In the genomic region with DNA sequence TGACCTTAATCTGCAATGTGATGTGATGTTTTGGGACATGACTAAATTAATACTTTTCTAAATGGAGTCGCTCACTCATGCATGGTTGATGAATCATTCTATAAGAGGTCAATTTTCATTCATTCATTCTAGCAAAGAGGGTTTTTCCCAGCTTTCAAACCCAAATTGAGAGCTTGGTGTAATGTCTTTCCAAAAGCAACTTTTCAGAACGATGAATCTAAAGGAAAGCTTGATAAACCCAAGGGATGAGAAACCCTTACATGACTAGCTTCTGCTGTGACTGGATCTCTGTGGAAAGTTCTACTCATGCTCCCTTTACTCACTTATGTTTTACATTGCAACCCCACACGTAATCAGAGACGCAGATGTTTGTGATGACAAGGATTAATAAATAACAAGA, we compare ENCODE assay signal across 19 cellular contexts. TPM values are rescaled to one million over a fixed set of nuclear protein-coding genes. Genes with fewer than 3 reads are reported as not detected.
DNase-seq lines count a peak whose midpoint lies in the region; ATAC-seq and TF ChIP-seq lines count a peak whose summit lies in the region.
"Had no signal": no experiment of that assay in that cellular context is flagged by ENCODE, and none has a peak within 500 bp of the region (broad histone marks: within the 10 kb centered on the region; RNA-seq: fewer than 3 reads in every experiment).

No MANE protein-coding gene starts in this region.

- no peak overlapping the region for H3K56ac ChIP-seq in IMR-90 (ENCODE audit: extremely low read depth, insufficient read depth, low read length)

- peak overlapping the region; percentile 12; the same call in 1 of the 2 replicates for H3K4ac ChIP-seq in IMR-90 (ENCODE audit: low read depth, low read length)

- peak overlapping the region; percentile 38; the same call in 1 of the 2 replicates for H2BK20ac ChIP-seq in IMR-90 (ENCODE audit: low read depth, low read length)

- ATAC-seq in IMR-90 (ENCODE audit: low read depth) (no peak), Right ventricle myocardium inferior (no peak)
- no peak for ATAC-seq in stimulated activated naive CD8-positive, alpha-beta T cell treated with anti-CD3 and anti-CD28 coated beads, Interleukin-15, amount 100 ng/mL, for 72 hours
- ATAC-seq: activated naive CD8-positive, alpha-beta T cell treated with anti-CD3 and anti-CD28 coated beads, Interleukin-2, amount 50 U/mL, for 24 hours had no signal

- dilution Hi-C loops in IMR-90 (cut with HindIII; ENCODE audit: low sequenced_read_pairs, unreplicated experiment) = no loop called here

- no peaks in the 10 kb centered on the region for H3K9me2 ChIP-seq in OCI-LY7 (ENCODE audit: insufficient read depth, low read length)

- H3K36me3 ChIP-seq in IMR-90 (ENCODE audit: control insufficient read depth, insufficient read depth, low read length) = 0 out of 2 replicates have a peak, but pooled peaks cover 1% of the 10 kb centered on the region
- no peaks in the 10 kb centered on the region for H3K36me3 ChIP-seq in OCI-LY7 (ENCODE audit: insufficient read depth, low read length)

- intact Hi-C loops in IMR-90 (cut with micrococcal nuclease) = no loop called here
- intact Hi-C loops in OCI-LY7 (cut with micrococcal nuclease; ENCODE audit: unreplicated experiment) = no loop called here
- intact Hi-C loops in Right ventricle myocardium inferior (cut with DNase I) = no loop called here

- H3K14ac ChIP-seq in IMR-90 (replicated peaks; ENCODE audit: low read depth, low read length) = no peak overlapping the region

- H3K9ac ChIP-seq in IMR-90 (ENCODE audit: low read depth, low read length) = no peak overlapping the region

- H3K27ac ChIP-seq in IMR-90 (ENCODE audit: insufficient read depth, low read length) (no peak overlapping the region), OCI-LY7 (ENCODE audit: low read depth, low read length, poor library complexity, severe bottlenecking) (no peak overlapping the region)
- H3K27ac ChIP-seq: coronary artery had no signal

- CTCF ChIA-PET in IMR-90 (lab: Yijun Ruan, JAX) = interaction anchor here (0.6 to 1.0 kb wide), 2 partner anchors 33 to 465 kb away, joined by 3 to 8 read pairs; no protein-coding TSS in a partner anchor
- CTCF ChIA-PET in OCI-LY7 (lab: Charles Lee; ENCODE audit: unreplicated experiment) = no interaction called here

- DNase-seq in AG08395 (ENCODE audit: low spot score) (peak; percentile 13), IMR-90 (peak; percentile 76), chondrocyte (ENCODE audit: low spot score) (no peak), kidney tubule cell (ENCODE audit: low spot score) (peak; percentile 61), OCI-LY7 (ENCODE audit: low spot score) (no peak), NCI-H146 treated with DMSO at 0.1 percent for 48 hours (lab: John Stamatoyannopoulos, UW; ENCODE audit: unreplicated experiment) (no peak), Right ventricle myocardium inferior (ENCODE audit: missing footprints) (no peak)
- DNase-seq in stimulated activated naive CD8-positive, alpha-beta T cell treated with anti-CD3 and anti-CD28 coated beads, Interleukin-15, amount 100 ng/mL, for 72 hours = no peak
- DNase-seq: activated gamma-delta T cell; activated naive CD8-positive, alpha-beta T cell treated with anti-CD3 and anti-CD28 coated beads, Interleukin-2, amount 50 U/mL, for 24 hours; KBM-7; NCI-H1436 treated with DMSO at 0.1 percent for 48 hours; nucleus accumbens; stimulated activated CD4-positive, alpha-beta T cell treated with anti-CD3 and anti-CD28 coated beads, Interleukin-1b, Interleukin-23, amount 100 ng/mL, for 48 hours had no signal

- H3K23ac ChIP-seq in IMR-90 (ENCODE audit: low read depth, low read length) = no peak overlapping the region

- peaks cover 7% of the 10 kb centered on the region; the same call in 1 of the 2 replicates for H3K9me1 ChIP-seq in IMR-90 (ENCODE audit: insufficient read depth, low read length)

- 0 out of 2 replicates have a peak overlapping the region, but pooled peaks have one; percentile 35 for H4K91ac ChIP-seq in IMR-90 (ENCODE audit: insufficient read depth, low read depth, low read length)

- H3K36me3 Mint-ChIP-seq in chondrocyte (ENCODE audit: low read depth) = no peaks in the 10 kb centered on the region
- H3K36me3 Mint-ChIP-seq: memory B cell had no signal

- H2AK5ac ChIP-seq in IMR-90 (ENCODE audit: low read depth, low read length) = no peak overlapping the region

- no peaks in the 10 kb centered on the region for H3K27me3 ChIP-seq in IMR-90 (ENCODE audit: control insufficient read depth, insufficient read depth, low read length)

- POLR2A ChIA-PET in IMR-90 (lab: Charles Lee; ENCODE audit: unreplicated experiment) = no interaction called here
- POLR2A ChIA-PET in OCI-LY7 (lab: Charles Lee) = no interaction called here

- H4K20me1 ChIP-seq in IMR-90 (ENCODE audit: insufficient read depth, low read length) = peaks cover 4% of the 10 kb centered on the region; the same call in 1 of the 2 replicates
- H4K20me1 ChIP-seq in OCI-LY7 (ENCODE audit: insufficient read depth, low read length) = no peaks in the 10 kb centered on the region

- H2BK5ac ChIP-seq in IMR-90 (ENCODE audit: low read depth, low read length, poor library complexity, severe bottlenecking) = no peak overlapping the region

- no peak overlapping the region for H2BK15ac ChIP-seq in IMR-90 (ENCODE audit: low read depth, low read length)

- no peak overlapping the region for H2AK9ac ChIP-seq in IMR-90 (replicated peaks; ENCODE audit: low read depth, low read length, poor library complexity)

- TF ChIP-seq RAD21 in IMR-90 (IDR thresholded peaks at IDR 0.05; ENCODE audit: low read length) = no peak

- TF ChIP-seq CTCF in IMR-90 (conservative IDR thresholded peaks at IDR 0.05; ENCODE audit: low read depth, low read length) (no peak), chondrocyte (IDR thresholded peaks at IDR 0.05) (no peak), OCI-LY7 (conservative IDR thresholded peaks at IDR 0.05; ENCODE audit: low read length) (no peak)

- no peaks in the 10 kb centered on the region for H3K79me2 ChIP-seq in OCI-LY7 (ENCODE audit: insufficient read depth, low read depth, low read length)

- H3K9me3 ChIP-seq in IMR-90 (ENCODE audit: control insufficient read depth, insufficient read depth, low read length) (no peaks in the 10 kb centered on the region), OCI-LY7 (ENCODE audit: low read length) (no peaks in the 10 kb centered on the region)

- H3K27ac Mint-ChIP-seq in chondrocyte (ENCODE audit: unreplicated experiment) = peak overlapping the region; percentile 73
- H3K27ac Mint-ChIP-seq in stimulated activated naive CD8-positive, alpha-beta T cell treated with anti-CD3 and anti-CD28 coated beads, Interleukin-15, amount 100 ng/mL, for 72 hours = no peak overlapping the region
- H3K27ac Mint-ChIP-seq: activated naive CD8-positive, alpha-beta T cell treated with anti-CD3 and anti-CD28 coated beads, Interleukin-2, amount 50 U/mL, for 24 hours; GM23338; memory B cell; T-helper 1 cell treated with Interleukin-12 subunit alpha and Interleukin-12 subunit beta and Interleukin-4 antibody, amounts not matched to agents 30 μg/mL and 1 μg/mL, for 36 hours had no signal

- peak overlapping the region; percentile 27; the same call in 1 of the 2 replicates for H2BK120ac ChIP-seq in IMR-90 (ENCODE audit: low read depth, low read length)

- peak overlapping the region; percentile 28; the same call in 1 of the 2 replicates for H3K4me2 ChIP-seq in IMR-90 (ENCODE audit: low read depth, low read length)
- no peak overlapping the region for H3K4me2 ChIP-seq in OCI-LY7 (ENCODE audit: low read length)
- H3K4me2 ChIP-seq: GM23338 had no signal

- H3K4me1 ChIP-seq in IMR-90 (ENCODE audit: control insufficient read depth, insufficient read depth, low read length) = peaks cover 5% of the 10 kb centered on the region
- no peaks in the 10 kb centered on the region for H3K4me1 ChIP-seq in OCI-LY7 (ENCODE audit: insufficient read depth, low read length, poor library complexity, severe bottlenecking)

- no peak overlapping the region for H3K4me3 Mint-ChIP-seq in chondrocyte (ENCODE audit: unreplicated experiment)
- H3K4me3 Mint-ChIP-seq in stimulated activated naive CD8-positive, alpha-beta T cell treated with anti-CD3 and anti-CD28 coated beads, Interleukin-15, amount 100 ng/mL, for 72 hours = no peak overlapping the region
- H3K4me3 Mint-ChIP-seq: activated naive CD8-positive, alpha-beta T cell treated with anti-CD3 and anti-CD28 coated beads, Interleukin-2, amount 50 U/mL, for 24 hours; GM23338; memory B cell; T-helper 1 cell treated with Interleukin-12 subunit alpha and Interleukin-12 subunit beta and Interleukin-4 antibody, amounts not matched to agents 30 μg/mL and 1 μg/mL, for 36 hours had no signal

- WGBS in IMR-90 (ENCODE audit: extremely low coverage in 2 of 2, insufficient read length in 1 of 2), 2 experiments = no CpG with 5 or more reads among the region's 4 CpGs

- H4K8ac ChIP-seq in IMR-90 (ENCODE audit: low read depth in 2 of 2, low read length in 2 of 2) = no peak overlapping the region

- in situ Hi-C loops in IMR-90 (cut with MboI; ENCODE audit: low sequenced_read_pairs) = no loop called here

- H3K9me3 Mint-ChIP-seq in chondrocyte (ENCODE audit: low read depth) = no peaks in the 10 kb centered on the region
- H3K9me3 Mint-ChIP-seq in stimulated activated naive CD8-positive, alpha-beta T cell treated with anti-CD3 and anti-CD28 coated beads, Interleukin-15, amount 100 ng/mL, for 72 hours = peaks cover 0 to 5% of the 10 kb centered on the region in 2 donors
- H3K9me3 Mint-ChIP-seq: activated naive CD8-positive, alpha-beta T cell treated with anti-CD3 and anti-CD28 coated beads, Interleukin-2, amount 50 U/mL, for 24 hours; GM23338; memory B cell; T-helper 1 cell treated with Interleukin-12 subunit alpha and Interleukin-12 subunit beta and Interleukin-4 antibody, amounts not matched to agents 30 μg/mL and 1 μg/mL, for 36 hours had no signal

- no TSS peak for BruUV-seq in IMR-90 (replicated peaks; lab: Mats Ljungman, UMichigan)
- no TSS peak for BruUV-seq in OCI-LY7 (replicated peaks; lab: Mats Ljungman, UMichigan)

- H4K5ac ChIP-seq in IMR-90 (ENCODE audit: low read depth, low read length) = no peak overlapping the region

- no peak for TF ChIP-seq POLR2A in IMR-90 (IDR thresholded peaks at IDR 0.05; ENCODE audit: low read depth, low read length)

- no peak overlapping the region for H3K4me3 ChIP-seq in IMR-90 (ENCODE audit: insufficient read depth, low read depth, low read length)
- H3K4me3 ChIP-seq in OCI-LY7 (ENCODE audit: low read depth, low read length, poor library complexity, severe bottlenecking) = no peak overlapping the region
- H3K4me3 ChIP-seq: coronary artery, GM23338, skin epidermis had no signal

- no peak overlapping the region; the same call in 1 of the 2 replicates for H3K18ac ChIP-seq in IMR-90 (ENCODE audit: low read depth, low read length)

- H3K4me1 Mint-ChIP-seq in chondrocyte (ENCODE audit: low read depth) = peaks cover 45% of the 10 kb centered on the region
- no peaks in the 10 kb centered on the region for H3K4me1 Mint-ChIP-seq in stimulated activated naive CD8-positive, alpha-beta T cell treated with anti-CD3 and anti-CD28 coated beads, Interleukin-15, amount 100 ng/mL, for 72 hours
- H3K4me1 Mint-ChIP-seq: activated naive CD8-positive, alpha-beta T cell treated with anti-CD3 and anti-CD28 coated beads, Interleukin-2, amount 50 U/mL, for 24 hours; memory B cell had no signal

- peaks cover 14 to 15% of the 10 kb centered on the region in 2 experiments for H3K79me1 ChIP-seq in IMR-90 (ENCODE audit: low read depth in 1 of 2, low read length in 2 of 2)

- H3K27me3 Mint-ChIP-seq in chondrocyte (ENCODE audit: low read depth) = no peaks in the 10 kb centered on the region
- H3K27me3 Mint-ChIP-seq in stimulated activated naive CD8-positive, alpha-beta T cell treated with anti-CD3 and anti-CD28 coated beads, Interleukin-15, amount 100 ng/mL, for 72 hours = peaks cover 31% of the 10 kb centered on the region

- H2AFZ ChIP-seq in IMR-90 (replicated peaks; ENCODE audit: low read length, poor library complexity) (no peak overlapping the region), OCI-LY7 (ENCODE audit: low read length) (no peak overlapping the region)
- H2AFZ ChIP-seq: GM23338 had no signal

RNA-seq across cellular contexts. Expression of a gene that starts 47.7 kb away (rescaled TPM):
- 17.0 and 17.8 TPM in 2 replicates for total RNA-seq in IMR-90 (2012; rRNA removed)
- 9.4 and 10.3 TPM in 2 replicates for polyA plus RNA-seq in IMR-90 (2012; rRNA removed)
- 7.3 and 11.3 TPM in 2 replicates for polyA plus RNA-seq in IMR-90 (2012; cell fraction: cytosol; rRNA removed)
- polyA plus RNA-seq in IMR-90 (2012; cell fraction: nucleus; rRNA removed; ENCODE audit: low replicate concordance) = 14.4 and 24.7 TPM in 2 replicates
- 19.4 to 31.0 TPM (median 20.0 TPM) in 3 replicates for total RNA-seq in chondrocyte
- not detected in 2 replicates for total RNA-seq in OCI-LY7 (2014; rRNA removed; shearing (Covaris generic))
- total RNA-seq in OCI-LY7 (2022) = 0.48 and 0.95 TPM in 2 replicates
- 130 TPM for total RNA-seq in Right ventricle myocardium inferior

Comparison
In these comparisons a context has a peak if more than half of its experiments do, and no peak if none do; other contexts are left out.
1. DNase-seq: peak in AG08395 (single experiment), IMR-90 (single experiment) and kidney tubule cell (single experiment); none in chondrocyte (single experiment), OCI-LY7 (single experiment), NCI-H146 treated with DMSO at 0.1 percent for 48 hours (single experiment), stimulated activated naive CD8-positive, alpha-beta T cell treated with anti-CD3 and anti-CD28 coated beads, Interleukin-15, amount 100 ng/mL, for 72 hours (0 of 2) and Right ventricle myocardium inferior (single experiment).